12 cellular contexts compared by ENCODE assay signal in genomic region chr10:103985726-103986125, GRCh38.
"Had no signal": no experiment of that assay in that cellular context is flagged by ENCODE, and none has a peak within 500 bp of the region (broad histone marks: within the 10 kb centered on the region; RNA-seq: fewer than 3 reads in every experiment).

No MANE protein-coding gene starts in this region.

- DNase-seq: activated CD4-positive, alpha-beta memory T cell treated with anti-CD3 and anti-CD28 coated beads, Interleukin-2, amount 10 ng/mL, durations not matched to agents 7 days and 5 days; aorta; nephron progenitor cell; psoas muscle; stimulated activated CD4-positive, alpha-beta T cell treated with anti-CD3 and anti-CD28 coated beads, Interleukin-2, amount 100 ng/mL, for 24 hours; substantia nigra; trophoblast cell; WERI-Rb-1 had no signal

- H3K27me3 Mint-ChIP-seq: activated CD4-positive, alpha-beta memory T cell treated with anti-CD3 and anti-CD28 coated beads, Interleukin-2, amount 10 ng/mL, durations not matched to agents 7 days and 5 days; activated CD4-positive, alpha-beta T cell treated with anti-CD3 and anti-CD28 coated beads for 36 hours; activated naive CD8-positive, alpha-beta T cell treated with anti-CD3 and anti-CD28 coated beads for 36 hours had no signal

- H3K4me3 ChIP-seq: psoas muscle had no signal

- H3K36me3 ChIP-seq: WERI-Rb-1 had no signal

- ATAC-seq: psoas muscle, sciatic nerve had no signal

- H3K4me3 Mint-ChIP-seq: activated CD4-positive, alpha-beta memory T cell treated with anti-CD3 and anti-CD28 coated beads, Interleukin-2, amount 10 ng/mL, durations not matched to agents 7 days and 5 days; activated CD4-positive, alpha-beta T cell treated with anti-CD3 and anti-CD28 coated beads for 36 hours; activated naive CD8-positive, alpha-beta T cell treated with anti-CD3 and anti-CD28 coated beads for 36 hours; nephron progenitor cell had no signal

- H3K9me3 Mint-ChIP-seq: activated CD4-positive, alpha-beta memory T cell treated with anti-CD3 and anti-CD28 coated beads, Interleukin-2, amount 10 ng/mL, durations not matched to agents 7 days and 5 days; activated naive CD8-positive, alpha-beta T cell treated with anti-CD3 and anti-CD28 coated beads for 36 hours; activated T-cell treated with anti-CD3 and anti-CD28 coated beads, Interleukin-2, amount 50 U/mL, for 72 hours had no signal

- H3K27ac ChIP-seq: psoas muscle, WERI-Rb-1 had no signal

- H3K27ac Mint-ChIP-seq: activated CD4-positive, alpha-beta memory T cell treated with anti-CD3 and anti-CD28 coated beads, Interleukin-2, amount 10 ng/mL, durations not matched to agents 7 days and 5 days; activated CD4-positive, alpha-beta T cell treated with anti-CD3 and anti-CD28 coated beads for 36 hours; activated naive CD8-positive, alpha-beta T cell treated with anti-CD3 and anti-CD28 coated beads for 36 hours; nephron progenitor cell had no signal

- H3K9me3 ChIP-seq: psoas muscle had no signal
